ENCODE assay signal across 1 cellular context in genomic region chr1:11839727-11840705, GRCh38.
TF ChIP-seq lines count a peak whose summit lies in the region.

No MANE protein-coding gene starts in this region.

TF ChIP-seq in IMR-90, 13 proteins besides CTCF, POLR2A, EP300 and RAD21 (continued from another document):
- TF ChIP-seq USF2 (IDR thresholded peaks at IDR 0.05; ENCODE audit: low read depth, low read length) (no peak), FOS (IDR thresholded peaks at IDR 0.05; ENCODE audit: low read depth, low read length) (no peak), SMC3 (IDR thresholded peaks at IDR 0.05; ENCODE audit: low read depth, low read length) (no peak), RCOR1 (IDR thresholded peaks at IDR 0.05; ENCODE audit: insufficient replicate concordance, low read length) (no peak), CEBPB (IDR thresholded peaks at IDR 0.05; ENCODE audit: low read depth, low read length) (no peak), MAZ (IDR thresholded peaks at IDR 0.05; ENCODE audit: borderline replicate concordance, low read depth, low read length) (no peak), MXI1 (IDR thresholded peaks at IDR 0.05; ENCODE audit: borderline replicate concordance, low read depth, low read length) (no peak), MAFK (IDR thresholded peaks at IDR 0.05; ENCODE audit: low read depth, low read length) (no peak)
